18 cellular contexts compared by ENCODE assay signal in genomic region chr6:93801101-93801847, GRCh38.
"Had no signal": no experiment of that assay in that cellular context is flagged by ENCODE, and none has a peak within 500 bp of the region (broad histone marks: within the 10 kb centered on the region; RNA-seq: fewer than 3 reads in every experiment).

No MANE protein-coding gene starts in this region.

- H3K4me1 ChIP-seq: foreskin keratinocyte, right atrium auricular region, tibial artery, upper lobe of left lung, uterus had no signal

- H3K36me3 Mint-ChIP-seq: naive thymus-derived CD4-positive, alpha-beta T cell; stimulated activated effector memory CD8-positive, alpha-beta T cell treated with anti-CD3 and anti-CD28 coated beads, Interleukin-12 subunit alpha, Interleukin-12 subunit beta, amount 100 ng/mL, for 72 hours had no signal

- H3K27ac ChIP-seq: foreskin keratinocyte, ovary, right atrium auricular region, tibial artery, upper lobe of left lung, uterus had no signal

- H3K4me3 ChIP-seq: ovary, right atrium auricular region, smooth muscle cell, tibial artery, upper lobe of left lung, uterus had no signal

- H3K4me1 Mint-ChIP-seq: naive thymus-derived CD4-positive, alpha-beta T cell; stimulated activated effector memory CD8-positive, alpha-beta T cell treated with anti-CD3 and anti-CD28 coated beads, Interleukin-12 subunit alpha, Interleukin-12 subunit beta, amount 100 ng/mL, for 72 hours had no signal

- FAIRE-seq: endothelial cell of umbilical vein, islet of Langerhans had no signal

- H3K27me3 ChIP-seq: foreskin keratinocyte, ovary, right atrium auricular region, tibial artery, upper lobe of left lung, uterus had no signal

- H3K9me3 ChIP-seq: ovary, right atrium auricular region, tibial artery, upper lobe of left lung, uterus had no signal

- H3K27me3 Mint-ChIP-seq: dendritic cell treated with granulocyte-macrophage colony-stimulating factor and Interleukin-4, amounts not matched to agents 40 ng/mL and 50 ng/mL, for 4 days; effector memory CD8-positive, alpha-beta T cell; naive thymus-derived CD4-positive, alpha-beta T cell; stimulated activated naive CD8-positive, alpha-beta T cell treated with anti-CD3 and anti-CD28 coated beads, Interleukin-15, Interleukin-2, amounts not matched to agents 100 ng/mL and 50 ng/mL, for 24 hours had no signal

- H3K9me3 Mint-ChIP-seq: dendritic cell treated with granulocyte-macrophage colony-stimulating factor and Interleukin-4, amounts not matched to agents 40 ng/mL and 50 ng/mL, for 4 days; stimulated activated naive CD8-positive, alpha-beta T cell treated with anti-CD3 and anti-CD28 coated beads, Interleukin-15, Interleukin-2, amounts not matched to agents 100 ng/mL and 50 ng/mL, for 24 hours had no signal

- H3K4me2 ChIP-seq: smooth muscle cell had no signal

- DNase-seq: effector memory CD8-positive, alpha-beta T cell; erythroblast; foreskin keratinocyte; kidney glomerular epithelial cell; naive thymus-derived CD4-positive, alpha-beta T cell; ovary; stimulated activated CD4-positive, alpha-beta T cell treated with anti-CD3 and anti-CD28 coated beads, Interleukin-4, amount 100 ng/mL, for 1 hour; stimulated activated CD8-positive, alpha-beta memory T cell treated with anti-CD3 and anti-CD28 coated beads, Interleukin-4, amount 100 ng/mL, for 48 hours; tibial artery; uterus had no signal

- H3K36me3 ChIP-seq: ovary, right atrium auricular region, tibial artery, upper lobe of left lung, uterus had no signal

- ATAC-seq: effector memory CD8-positive, alpha-beta T cell; foreskin keratinocyte; naive thymus-derived CD4-positive, alpha-beta T cell; stimulated activated effector memory CD8-positive, alpha-beta T cell treated with anti-CD3 and anti-CD28 coated beads, Interleukin-12 subunit alpha, Interleukin-12 subunit beta, amount 100 ng/mL, for 72 hours had no signal

- H3K27ac Mint-ChIP-seq: dendritic cell treated with granulocyte-macrophage colony-stimulating factor and Interleukin-4, amounts not matched to agents 40 ng/mL and 50 ng/mL, for 4 days; effector memory CD8-positive, alpha-beta T cell; naive thymus-derived CD4-positive, alpha-beta T cell; stimulated activated effector memory CD8-positive, alpha-beta T cell treated with anti-CD3 and anti-CD28 coated beads, Interleukin-12 subunit alpha, Interleukin-12 subunit beta, amount 100 ng/mL, for 72 hours; stimulated activated naive CD8-positive, alpha-beta T cell treated with anti-CD3 and anti-CD28 coated beads, Interleukin-15, Interleukin-2, amounts not matched to agents 100 ng/mL and 50 ng/mL, for 24 hours had no signal

- H3K4me3 Mint-ChIP-seq: dendritic cell treated with granulocyte-macrophage colony-stimulating factor and Interleukin-4, amounts not matched to agents 40 ng/mL and 50 ng/mL, for 4 days; effector memory CD8-positive, alpha-beta T cell; naive thymus-derived CD4-positive, alpha-beta T cell; stimulated activated effector memory CD8-positive, alpha-beta T cell treated with anti-CD3 and anti-CD28 coated beads, Interleukin-12 subunit alpha, Interleukin-12 subunit beta, amount 100 ng/mL, for 72 hours; stimulated activated naive CD8-positive, alpha-beta T cell treated with anti-CD3 and anti-CD28 coated beads, Interleukin-15, Interleukin-2, amounts not matched to agents 100 ng/mL and 50 ng/mL, for 24 hours had no signal
